12 cellular contexts compared by ENCODE assay signal in genomic region chr1:153794671-153795324, GRCh38. TPM values are rescaled to one million over a fixed set of nuclear protein-coding genes. Genes with fewer than 3 reads are reported as not detected.
DNase-seq lines count a peak whose midpoint lies in the region; ATAC-seq and TF ChIP-seq lines count a peak whose summit lies in the region.
"Had no signal": no experiment of that assay in that cellular context is flagged by ENCODE, and none has a peak within 500 bp of the region (broad histone marks: within the 10 kb centered on the region; RNA-seq: fewer than 3 reads in every experiment).

No MANE protein-coding gene starts in this region.

- peak overlapping the region; percentile 36 for H3K4me3 Mint-ChIP-seq in WTC11
- H3K4me3 Mint-ChIP-seq in immature natural killer cell: peak overlapping the region; percentile 29 to 64 (median 52)
- H3K4me3 Mint-ChIP-seq in naive thymus-derived CD4-positive, alpha-beta T cell: no peak overlapping the region

- H3K4me3 ChIP-seq in SK-N-SH (ENCODE audit: low read depth in 2 of 2, low read length in 1 of 2) (no peak overlapping the region), psoas muscle (no peak overlapping the region)
- H3K4me3 ChIP-seq in naive thymus-derived CD4-positive, alpha-beta T cell (ENCODE audit: low read length): no peak overlapping the region
- H3K4me3 ChIP-seq: breast epithelium, GM12878 had no signal

- POLR2A ChIA-PET in SK-N-SH (lab: Yijun Ruan, JAX): interaction anchor here (0.5 kb wide), 1 partner anchor 175 kb away, joined by 4 read pairs; no protein-coding TSS in a partner anchor
- POLR2A ChIA-PET in WTC11 (lab: Charles Lee): no interaction called here
- POLR2A ChIA-PET in naive thymus-derived CD4-positive, alpha-beta T cell (lab: Charles Lee): interaction anchor here (0.9 to 1.0 kb wide), 2 partner anchors 192 to 196 kb away, joined by 3 to 4 read pairs; partner anchors contain the start of gene RPS27

- no peaks in the 10 kb centered on the region for H3K9me3 ChIP-seq in SK-N-SH
- no peaks in the 10 kb centered on the region for H3K9me3 ChIP-seq in psoas muscle
- H3K9me3 ChIP-seq in naive thymus-derived CD4-positive, alpha-beta T cell (ENCODE audit: control insufficient read depth in 2 of 3, low read length in 3 of 3): no peaks in the 10 kb centered on the region
- H3K9me3 ChIP-seq: breast epithelium had no signal

- TF ChIP-seq RAD21 in SK-N-SH (IDR thresholded peaks at IDR 0.05; ENCODE audit: low read length): no peak

- H3K4me2 ChIP-seq in SK-N-SH: no peak overlapping the region

- no peaks in the 10 kb centered on the region for H3K79me2 ChIP-seq in SK-N-SH (ENCODE audit: insufficient read depth)

- WGBS in SK-N-SH (ENCODE audit: low lambda C conversion rate): 71% methylated on average over 6 of the region's 14 CpGs
- 48 to 63% (median 52%) methylated on average over 9 to 14 of the region's 14 CpGs for WGBS in psoas muscle, 3 donors

- CTCF ChIA-PET in SK-N-SH (lab: Yijun Ruan, JAX): interaction anchor here (1.1 to 2.5 kb wide), 4 partner anchors 11 to 192 kb away, joined by 3 to 7 read pairs (median 5); partner anchors contain the start of genes DENND4B and RAB13
- CTCF ChIA-PET in WTC11 (lab: Charles Lee): interaction anchor here (1.0 kb wide), 1 partner anchor 192 kb away, joined by 3 read pairs; no protein-coding TSS in a partner anchor
- CTCF ChIA-PET in naive thymus-derived CD4-positive, alpha-beta T cell (lab: Charles Lee): interaction anchor here (2.3 to 5.7 kb wide), 2 partner anchors 151 to 193 kb away, joined by 8 to 84 read pairs; partner anchors contain the start of genes DENND4B, RAB13 and RPS27

- no peaks in the 10 kb centered on the region; a peak in 1 of 4 replicates for H3K4me1 ChIP-seq in SK-N-SH (ENCODE audit: control insufficient read depth in 1 of 2, insufficient read depth in 2 of 2, low read depth in 1 of 2, low read length in 1 of 2)
- peaks cover 9% of the 10 kb centered on the region for H3K4me1 ChIP-seq in psoas muscle
- peaks cover 0 to 6% of the 10 kb centered on the region in 2 donors for H3K4me1 ChIP-seq in naive thymus-derived CD4-positive, alpha-beta T cell (ENCODE audit: control insufficient read depth in 2 of 2, insufficient read depth in 2 of 2, low read length in 2 of 2)

- H3F3A ChIP-seq in SK-N-SH (replicated peaks; ENCODE audit: insufficient read depth): no peaks in the 10 kb centered on the region

- no peaks in the 10 kb centered on the region for H3K9me3 Mint-ChIP-seq in WTC11
- H3K9me3 Mint-ChIP-seq in immature natural killer cell: no peaks in the 10 kb centered on the region
- no peaks in the 10 kb centered on the region for H3K9me3 Mint-ChIP-seq in naive thymus-derived CD4-positive, alpha-beta T cell

- H3K27ac ChIP-seq in SK-N-SH (ENCODE audit: low read depth in 2 of 2, low read length in 1 of 2): no peak overlapping the region
- H3K27ac ChIP-seq in psoas muscle: no peak overlapping the region
- H3K27ac ChIP-seq in naive thymus-derived CD4-positive, alpha-beta T cell (ENCODE audit: low read depth, low read length): no peak overlapping the region
- H3K27ac ChIP-seq: breast epithelium had no signal

- no peak overlapping the region for H3K9ac ChIP-seq in SK-N-SH

- H4K20me1 ChIP-seq in SK-N-SH (ENCODE audit: insufficient read depth): no peaks in the 10 kb centered on the region

- H3K27me3 Mint-ChIP-seq in WTC11 (ENCODE audit: low read depth): no peaks in the 10 kb centered on the region; the same call in 1 of the 2 replicates
- H3K27me3 Mint-ChIP-seq in immature natural killer cell (ENCODE audit: low read depth in 3 of 3): peaks cover 0 to 7% (median 2%) of the 10 kb centered on the region in 3 donors
- H3K27me3 Mint-ChIP-seq in naive thymus-derived CD4-positive, alpha-beta T cell: peaks cover 0 to 4% (median 0%) of the 10 kb centered on the region in 5 donors

- no peaks in the 10 kb centered on the region for H3K9me2 ChIP-seq in SK-N-SH

- no peak overlapping the region for H2AFZ ChIP-seq in SK-N-SH (ENCODE audit: low read depth)

- ATAC-seq in SK-N-SH treated with all-trans-retinoic acid at 6 μM for 48 hours: no peak
- no peak for ATAC-seq in WTC11
- no peak for ATAC-seq in psoas muscle
- no peak for ATAC-seq in naive thymus-derived CD4-positive, alpha-beta T cell
- ATAC-seq: GM12878, Right ventricle myocardium inferior had no signal

- TF ChIP-seq CTCF in SK-N-SH (IDR thresholded peaks at IDR 0.05) (no peak), WTC11 (IDR thresholded peaks at IDR 0.05) (no peak), psoas muscle (IDR thresholded peaks at IDR 0.05) (no peak)

- H3K36me3 ChIP-seq in SK-N-SH (replicated peaks in 1 of 2; ENCODE audit: control insufficient read depth in 1 of 2, insufficient read depth in 2 of 2, low read length in 1 of 2) (no peaks in the 10 kb centered on the region), psoas muscle (ENCODE audit: insufficient read depth in 1 of 2, low read depth in 1 of 2) (no peaks in the 10 kb centered on the region)
- no peaks in the 10 kb centered on the region for H3K36me3 ChIP-seq in naive thymus-derived CD4-positive, alpha-beta T cell (ENCODE audit: control insufficient read depth in 2 of 3, insufficient read depth in 3 of 3, low read length in 3 of 3)
- H3K36me3 ChIP-seq: breast epithelium had no signal

- DNase-seq in SK-N-SH (peak; percentile 60), WTC11 (ENCODE audit: low spot score) (no peak), immature natural killer cell (no peak), psoas muscle (peak; percentile 20 to 48), NCI-H526 treated with DMSO at 0.1 percent for 48 hours (lab: John Stamatoyannopoulos, UW) (no peak), LoVo (ENCODE audit: low spot score) (no peak)
- DNase-seq in naive thymus-derived CD4-positive, alpha-beta T cell: no peak

- H3K36me3 Mint-ChIP-seq in WTC11 (no peaks in the 10 kb centered on the region), immature natural killer cell (peaks cover 0 to 3% (median 0%) of the 10 kb centered on the region in 3 donors)
- H3K36me3 Mint-ChIP-seq in naive thymus-derived CD4-positive, alpha-beta T cell: no peaks in the 10 kb centered on the region
- H3K36me3 Mint-ChIP-seq: CD8-positive, alpha-beta memory T cell had no signal

- H3K27ac Mint-ChIP-seq in WTC11 (peak overlapping the region; percentile 57), immature natural killer cell (peak overlapping the region; percentile 31 to 83 (median 54))
- peak overlapping the region in 2 of 9 donors; percentile 6 to 12 for H3K27ac Mint-ChIP-seq in naive thymus-derived CD4-positive, alpha-beta T cell

- H3K4me1 Mint-ChIP-seq in WTC11: peaks cover 28% of the 10 kb centered on the region
- H3K4me1 Mint-ChIP-seq in immature natural killer cell: peaks cover 57 to 64% of the 10 kb centered on the region in 2 donors
- H3K4me1 Mint-ChIP-seq in naive thymus-derived CD4-positive, alpha-beta T cell: peaks cover 4 to 33% (median 17%) of the 10 kb centered on the region in 7 donors

- H3K27me3 ChIP-seq in SK-N-SH (ENCODE audit: insufficient read depth) (no peaks in the 10 kb centered on the region), psoas muscle (ENCODE audit: insufficient read depth in 3 of 3, low read length in 2 of 3) (no peaks in the 10 kb centered on the region)
- H3K27me3 ChIP-seq in naive thymus-derived CD4-positive, alpha-beta T cell (ENCODE audit: control insufficient read depth in 2 of 2, insufficient read depth in 2 of 2, low read length in 2 of 2): no peaks in the 10 kb centered on the region
- H3K27me3 ChIP-seq: breast epithelium had no signal

- TF ChIP-seq EP300 in SK-N-SH (IDR thresholded peaks at IDR 0.05; ENCODE audit: borderline replicate concordance in 1 of 2, low read depth in 1 of 2, low read length in 1 of 2): no peak

- intact Hi-C loops in psoas muscle (cut with DNase I): loop anchor here (5.0 to 10.0 kb wide), 3 partner anchors 60 to 150 kb away; partner anchors contain the start of genes DENND4B (in 1 of the 2) and GATAD2B (in 1 of the 2)
- intact Hi-C loops in naive thymus-derived CD4-positive, alpha-beta T cell (cut with micrococcal nuclease): no loop called here

TF ChIP-seq in SK-N-SH, 30 proteins besides CTCF, POLR2A, EP300 and RAD21 (continues in another document):
- TF ChIP-seq USF2 (IDR thresholded peaks at IDR 0.05; ENCODE audit: borderline replicate concordance, low read depth, low read length): no peak

TF ChIP-seq in WTC11, 78 proteins besides CTCF, POLR2A, EP300 and RAD21 (continues in another document):
- TF ChIP-seq ZNF317 (CRISPR knock-in tag; IDR thresholded peaks at IDR 0.05; ENCODE audit: borderline replicate concordance, low read depth) (no peak), JAZF1 (CRISPR knock-in tag; IDR thresholded peaks at IDR 0.05) (no peak), CREB1 (CRISPR knock-in tag; IDR thresholded peaks at IDR 0.05) (no peak), ZNF281 (CRISPR knock-in tag; IDR thresholded peaks at IDR 0.05) (no peak), NFATC4 (CRISPR knock-in tag; IDR thresholded peaks at IDR 0.05) (no peak)

RNA-seq across cellular contexts. Expression of gene SLC27A3, which starts 19.6 kb away (rescaled TPM):
- polyA plus RNA-seq in SK-N-SH (2012; rRNA removed) (7.6 and 9.0 TPM in 2 replicates), immature natural killer cell (10 to 100 TPM; 38.3 to 89.0 (median 54.3) TPM), psoas muscle (10 to 100 TPM in 1 of 3 donors, 1 to 10 TPM in 2; 4.6 to 15.6 (median 5.2) TPM)
- 3.8 and 4.0 TPM in 2 replicates for polyA plus RNA-seq in SK-N-SH (2012; cell fraction: cytosol; rRNA removed)
- polyA plus RNA-seq in SK-N-SH (2012; cell fraction: nucleus; rRNA removed): 46.8 and 48.2 TPM in 2 replicates
- total RNA-seq in WTC11 (2021) (36.3 to 38.9 TPM (median 36.9 TPM) in 3 replicates), psoas muscle (1 to 10 TPM; 3.5 to 7.5 (median 5.8) TPM)
- total RNA-seq in naive thymus-derived CD4-positive, alpha-beta T cell: 10 to 100 TPM in 4 of 5 experiments, 1 to 10 TPM in 1; 9.1 to 34.2 (median 11.6) TPM
- polyA plus RNA-seq in naive thymus-derived CD4-positive, alpha-beta T cell: 1 to 10 TPM; 3.4 to 7.2 TPM

Comparison
In these comparisons a context has a peak if more than half of its experiments do, and no peak if none do; other contexts are left out.
1. DNase-seq: peak in SK-N-SH (single experiment) and psoas muscle (2 of 2); none in WTC11 (single experiment), immature natural killer cell (0 of 3), NCI-H526 treated with DMSO at 0.1 percent for 48 hours (single experiment), naive thymus-derived CD4-positive, alpha-beta T cell (0 of 9) and LoVo (single experiment).
2. H3K4me3 Mint-ChIP-seq: peak in WTC11 (single experiment) and immature natural killer cell (5 of 5); none in naive thymus-derived CD4-positive, alpha-beta T cell (0 of 10).
3. intact Hi-C loops: an anchor here in psoas muscle (5.0 to 10.0 kb wide); none called in naive thymus-derived CD4-positive, alpha-beta T cell.